In genomic region chr7:12467837-12468236, GRCh38 we compare ENCODE assay signal across 35 cellular contexts.
DNase-seq lines count a peak whose midpoint lies in the region; ATAC-seq, FAIRE-seq and TF ChIP-seq lines count a peak whose summit lies in the region.
"Had no signal": no experiment of that assay in that cellular context is flagged by ENCODE, and none has a peak within 500 bp of the region (broad histone marks: within the 10 kb centered on the region; RNA-seq: fewer than 3 reads in every experiment).

No MANE protein-coding gene starts in this region.

- H3K36me3 ChIP-seq in HepG2 (replicated peaks in 1 of 2; ENCODE audit: control insufficient read depth in 1 of 2, insufficient read depth in 2 of 2, low read length in 2 of 2) (no peaks in the 10 kb centered on the region), right lobe of liver (no peaks in the 10 kb centered on the region), GM23248 (ENCODE audit: low read depth) (no peaks in the 10 kb centered on the region), GM12878 (ENCODE audit: control insufficient read depth in 2 of 2, insufficient read depth in 2 of 2, low read length in 1 of 2) (no peaks in the 10 kb centered on the region), K562 (ENCODE audit: control insufficient read depth, insufficient read depth, low read length) (no peaks in the 10 kb centered on the region), breast epithelium (no peaks in the 10 kb centered on the region)
- H3K36me3 ChIP-seq: BE2C; BLaER1; BLaER1 treated with 17β-estradiol and CSF1 and Interleukin-3, amounts not matched to agents 10 nM and 100 nM had no signal

- DNase-seq in HepG2 (ENCODE audit: low spot score) = no peak
- no peak for DNase-seq in right lobe of liver
- DNase-seq in GM23248 = no peak
- no peak for DNase-seq in GM12878 (ENCODE audit: low read depth, low spot score)
- DNase-seq in K562 (ENCODE audit: extremely low read depth in 1 of 4, low spot score in 3 of 4) = no peak
- DNase-seq in breast epithelium (ENCODE audit: low spot score in 2 of 2) = no peak
- DNase-seq in cerebellum (ENCODE audit: low spot score) = no peak
- DNase-seq in RPMI8226 = no peak
- DNase-seq: 8988T; ACHN; AML-193; BE2C; C1 segment of cervical spinal cord; Caco-2; Calu3; CD4-positive, alpha-beta memory T cell; CD4-positive, alpha-beta T cell; CD4-positive, CD25-positive, alpha-beta regulatory T cell; CD8-positive, alpha-beta memory T cell; CD8-positive, alpha-beta T cell; COR-L47; DMS 273 treated with DMSO at 0.1 percent for 48 hours; DMS153; DMS53; DMS79; DMS79 treated with DMSO at 0.1 percent for 48 hours; DND-41; EL had no signal

- no peaks in the 10 kb centered on the region for H3K9me2 ChIP-seq in GM23248 (ENCODE audit: insufficient read depth)

- H3K9ac ChIP-seq in HepG2 (ENCODE audit: insufficient read depth, low read depth, low read length) (no peak overlapping the region), GM23248 (no peak overlapping the region), GM12878 (ENCODE audit: control insufficient read depth, insufficient read depth, low read length) (no peak overlapping the region), K562 (ENCODE audit: insufficient read depth in 1 of 2, low read depth in 2 of 2, low read length in 2 of 2) (no peak overlapping the region)
- H3K9ac ChIP-seq: BLaER1; BLaER1 treated with 17β-estradiol and CSF1 and Interleukin-3, amounts not matched to agents 10 nM and 100 nM had no signal

- ATAC-seq in HepG2 (no peak), right lobe of liver (no peak), GM12878 (no peak), K562 (no peak)
- ATAC-seq: A549; CD8-positive, alpha-beta T cell had no signal

- H4K20me1 ChIP-seq in HepG2 (ENCODE audit: insufficient read depth, low read length) = no peaks in the 10 kb centered on the region
- H4K20me1 ChIP-seq in GM23248 (ENCODE audit: insufficient read depth) = no peaks in the 10 kb centered on the region
- no peaks in the 10 kb centered on the region for H4K20me1 ChIP-seq in GM12878 (ENCODE audit: control insufficient read depth, insufficient read depth)
- no peaks in the 10 kb centered on the region for H4K20me1 ChIP-seq in K562 (replicated peaks; ENCODE audit: control insufficient read depth, insufficient read depth, low read length)
- H4K20me1 ChIP-seq: BLaER1; BLaER1 treated with 17β-estradiol and CSF1 and Interleukin-3, amounts not matched to agents 10 nM and 100 nM had no signal

- H3K4me3 ChIP-seq in HepG2 (replicated peaks in 1 of 3; ENCODE audit: insufficient read depth in 1 of 3, low read depth in 2 of 3, low read length in 3 of 3) (no peak overlapping the region), right lobe of liver (no peak overlapping the region), GM23248 (no peak overlapping the region), GM12878 (no peak overlapping the region), K562 (no peak overlapping the region), breast epithelium (no peak overlapping the region)
- H3K4me3 ChIP-seq: A549; BLaER1; BLaER1 treated with 17β-estradiol and CSF1 and Interleukin-3, amounts not matched to agents 10 nM and 100 nM had no signal

- H3K79me2 ChIP-seq in HepG2 (ENCODE audit: insufficient read depth, low read length) (no peaks in the 10 kb centered on the region), GM23248 (ENCODE audit: insufficient read depth) (no peaks in the 10 kb centered on the region), GM12878 (ENCODE audit: control insufficient read depth, insufficient read depth, low read length) (no peaks in the 10 kb centered on the region), K562 (ENCODE audit: control insufficient read depth, insufficient read depth, low read length) (no peaks in the 10 kb centered on the region)

- no peak overlapping the region for H3K4me2 ChIP-seq in HepG2 (ENCODE audit: low read depth, low read length)
- H3K4me2 ChIP-seq in GM23248 (ENCODE audit: unreplicated experiment) = no peak overlapping the region
- H3K4me2 ChIP-seq in GM12878 (ENCODE audit: control insufficient read depth, insufficient read depth) = no peak overlapping the region
- no peak overlapping the region for H3K4me2 ChIP-seq in K562 (ENCODE audit: insufficient read depth, low read length)
- H3K4me2 ChIP-seq: A549; BLaER1; BLaER1 treated with 17β-estradiol and CSF1 and Interleukin-3, amounts not matched to agents 10 nM and 100 nM had no signal

- BruUV-seq in HepG2 (replicated peaks; lab: Mats Ljungman, UMichigan) = no TSS peak
- BruUV-seq in GM12878 (replicated peaks; lab: Mats Ljungman, UMichigan) = no TSS peak
- BruUV-seq in K562 (replicated peaks; lab: Mats Ljungman, UMichigan) = no TSS peak

- TF ChIP-seq POLR2A in HepG2 (IDR thresholded peaks at IDR 0.05; ENCODE audit: insufficient read depth in 1 of 2, low read depth in 2 of 2, low read length in 2 of 2) (no peak), right lobe of liver (IDR thresholded peaks at IDR 0.05) (no peak), GM12878 (IDR thresholded peaks at IDR 0.05; ENCODE audit: low read depth, low read length) (no peak), K562 (conservative IDR thresholded peaks at IDR 0.05) (no peak), breast epithelium (IDR thresholded peaks at IDR 0.05) (no peak)

- TF ChIP-seq EP300 in HepG2 (IDR thresholded peaks at IDR 0.05; ENCODE audit: low read depth in 2 of 2, low read length in 2 of 2) (no peak), HepG2 (CRISPR knock-in tag; IDR thresholded peaks at IDR 0.05; ENCODE audit: borderline replicate concordance) (no peak), GM12878 (IDR thresholded peaks at IDR 0.05; ENCODE audit: borderline replicate concordance in 1 of 2, control insufficient read depth in 1 of 2, low read depth in 2 of 2, low read length in 2 of 2) (no peak), K562 (IDR thresholded peaks at IDR 0.05; ENCODE audit: low read length) (no peak)

- H3K9me1 ChIP-seq in K562 (ENCODE audit: control insufficient read depth, insufficient read depth, low read length) = no peaks in the 10 kb centered on the region

- no peaks in the 10 kb centered on the region for H3F3A ChIP-seq in GM23248 (ENCODE audit: insufficient read depth)

- H3K4me1 ChIP-seq in HepG2 (ENCODE audit: insufficient read depth, low read length) (no peaks in the 10 kb centered on the region), right lobe of liver (no peaks in the 10 kb centered on the region), GM23248 (ENCODE audit: insufficient read depth) (no peaks in the 10 kb centered on the region), GM12878 (ENCODE audit: control insufficient read depth, insufficient read depth, low read length) (no peaks in the 10 kb centered on the region), K562 (replicated peaks in 1 of 2; ENCODE audit: control insufficient read depth in 2 of 2, insufficient read depth in 2 of 2, low read length in 2 of 2) (no peaks in the 10 kb centered on the region), breast epithelium (no peaks in the 10 kb centered on the region)
- H3K4me1 ChIP-seq: A549; BE2C; BLaER1; BLaER1 treated with 17β-estradiol and CSF1 and Interleukin-3, amounts not matched to agents 10 nM and 100 nM; Caco-2 had no signal

- TF ChIP-seq CTCF in HepG2 (CRISPR knock-in tag; IDR thresholded peaks at IDR 0.05) = no peak
- TF ChIP-seq CTCF in right lobe of liver (IDR thresholded peaks at IDR 0.05) = no peak
- no peak for TF ChIP-seq CTCF in GM12878 (IDR thresholded peaks at IDR 0.05 in 2 of 3, conservative IDR thresholded peaks at IDR 0.05 in 1 of 3; ENCODE audit: control insufficient read depth in 2 of 3, extremely low read depth in 1 of 3, insufficient read depth in 1 of 3, low read depth in 3 of 3, low read length in 3 of 3)
- TF ChIP-seq CTCF in K562 (IDR thresholded peaks at IDR 0.05 in 2 of 3, conservative IDR thresholded peaks at IDR 0.05 in 1 of 3; ENCODE audit: insufficient read depth in 2 of 3, low read depth in 1 of 3, low read length in 3 of 3) = no peak
- TF ChIP-seq CTCF in breast epithelium (IDR thresholded peaks at IDR 0.05) = no peak

- RAD21 ChIA-PET in GM12878 (lab: Charles Lee; ENCODE audit: unreplicated experiment) = interaction anchor here (0.6 kb wide), 1 partner anchor 74 kb away, joined by 3 read pairs; no protein-coding TSS in a partner anchor

- SMC1A ChIA-PET in GM12878 (lab: Charles Lee; ENCODE audit: uncharacterized antibody, unreplicated experiment) = interaction anchor here (2.2 kb wide), 1 partner anchor 9 kb away, joined by 8 read pairs; no protein-coding TSS in a partner anchor

- H3K27ac ChIP-seq in HepG2 (ENCODE audit: extremely low read length, insufficient read depth, low read length) = no peak overlapping the region
- no peak overlapping the region for H3K27ac ChIP-seq in right lobe of liver
- no peak overlapping the region for H3K27ac ChIP-seq in GM23248
- no peak overlapping the region for H3K27ac ChIP-seq in GM12878 (ENCODE audit: control insufficient read depth, insufficient read depth)
- no peak overlapping the region for H3K27ac ChIP-seq in K562 (ENCODE audit: extremely low read depth, low read depth, low read length)
- H3K27ac ChIP-seq in breast epithelium = no peak overlapping the region
- H3K27ac ChIP-seq: 22Rv1; A549; BLaER1; BLaER1 treated with 17β-estradiol and CSF1 and Interleukin-3, amounts not matched to agents 10 nM and 100 nM; C4-2B had no signal

- CTCF ChIA-PET in HepG2 (lab: Yijun Ruan, JAX; ENCODE audit: low intra/inter-chr PET ratio, low total read pairs) = no interaction called here
- CTCF ChIA-PET in GM12878 (lab: Yijun Ruan, JAX) = interaction anchor here (1.5 to 2.3 kb wide), 2 partner anchors 9 to 23 kb away, joined by 3 to 10 read pairs; no protein-coding TSS in a partner anchor
- CTCF ChIA-PET in K562 (lab: Yijun Ruan, JAX; ENCODE audit: low intra/inter-chr PET ratio) = no interaction called here

- WGBS in HepG2 (ENCODE audit: low lambda C conversion rate) = 0% methylated on average over 1 of the region's 1 CpG
- 54% methylated on average over 1 of the region's 1 CpG for WGBS in right lobe of liver (ENCODE audit: insufficient coverage, low coverage, low lambda C conversion rate, missing lambda C conversion rate)
- WGBS in GM23248 (ENCODE audit: low coverage in 1 of 2, low lambda C conversion rate in 2 of 2, missing lambda C conversion rate in 2 of 2), 2 experiments = 48 to 62% methylated on average over 1 of the region's 1 CpG
- 0% methylated on average over 1 of the region's 1 CpG for WGBS in GM12878 (ENCODE audit: insufficient coverage, insufficient replicate concordance, low lambda C conversion rate, missing lambda C conversion rate)
- WGBS in K562 (ENCODE audit: insufficient coverage, low coverage, missing lambda C conversion rate) = 27% methylated on average over 1 of the region's 1 CpG

- POLR2A ChIA-PET in HepG2 (lab: Yijun Ruan, JAX) (no interaction called here), GM12878 (lab: Charles Lee) (no interaction called here), K562 (lab: Yijun Ruan, JAX) (interaction anchor here (0.6 to 1.2 kb wide), 3 partner anchors 8 to 118 kb away, joined by 3 to 4 read pairs (median 4); no protein-coding TSS in a partner anchor)

- intact Hi-C loops in HepG2 (cut with micrococcal nuclease; ENCODE audit: unreplicated experiment) = no loop called here
- intact Hi-C loops in right lobe of liver (cut with DNase I) = no loop called here
- intact Hi-C loops in GM12878 (cut with micrococcal nuclease; ENCODE audit: unreplicated experiment) = no loop called here
- intact Hi-C loops in K562 (cut with micrococcal nuclease) = no loop called here
- intact Hi-C loops in breast epithelium (cut with DNase I; ENCODE audit: low total_unique reads) = no loop called here

- FAIRE-seq in HepG2 (lab: Jason Lieb, UNC) (no peak), GM12878 (lab: Jason Lieb, UNC) (no peak), K562 (lab: Jason Lieb, UNC) (no peak)
- FAIRE-seq: A204.1, A549, D721Med had no signal

- TF ChIP-seq RAD21 in HepG2 (CRISPR knock-in tag; IDR thresholded peaks at IDR 0.05) (no peak), GM12878 (IDR thresholded peaks at IDR 0.05; ENCODE audit: insufficient read depth, low read depth, low read length) (no peak), K562 (CRISPR knock-in tag; conservative IDR thresholded peaks at IDR 0.05 in 1 of 2, IDR thresholded peaks at IDR 0.05 in 1 of 2) (no peak)

- H3K9me3 ChIP-seq in HepG2 (ENCODE audit: low read length) (no peaks in the 10 kb centered on the region), right lobe of liver (no peaks in the 10 kb centered on the region), GM23248 (ENCODE audit: low read depth) (no peaks in the 10 kb centered on the region), GM12878 (replicated peaks; ENCODE audit: control insufficient read depth, insufficient read depth, low read length) (no peaks in the 10 kb centered on the region), K562 (replicated peaks; ENCODE audit: control insufficient read depth, insufficient read depth, low read depth, low read length) (no peaks in the 10 kb centered on the region), breast epithelium (no peaks in the 10 kb centered on the region)
- H3K9me3 ChIP-seq: A549, BE2C, BLaER1, Caco-2 had no signal

- in situ Hi-C loops in HepG2 (cut with HindIII; ENCODE audit: extremely low pct_ligation_motif_present, low pct_unique_long_range_greater_than_20kb) = no loop called here
- in situ Hi-C loops in GM23248 (cut with MboI) = no loop called here
- in situ Hi-C loops in GM12878 (cut with MboI) = no loop called here
- in situ Hi-C loops in K562 (cut with MboI) = no loop called here

- H3K27me3 ChIP-seq in HepG2 (ENCODE audit: control insufficient read depth in 1 of 2, insufficient read depth in 2 of 2, low read length in 2 of 2) = no peaks in the 10 kb centered on the region
- H3K27me3 ChIP-seq in right lobe of liver = no peaks in the 10 kb centered on the region
- no peaks in the 10 kb centered on the region for H3K27me3 ChIP-seq in GM23248 (replicated peaks; ENCODE audit: insufficient read depth)
- no peaks in the 10 kb centered on the region for H3K27me3 ChIP-seq in GM12878 (replicated peaks in 1 of 2; ENCODE audit: control insufficient read depth in 2 of 2, insufficient read depth in 2 of 2, low read length in 1 of 2)
- no peaks in the 10 kb centered on the region for H3K27me3 ChIP-seq in K562 (ENCODE audit: control insufficient read depth in 2 of 2, insufficient read depth in 2 of 2, low read length in 2 of 2)
- no peaks in the 10 kb centered on the region for H3K27me3 ChIP-seq in breast epithelium
- H3K27me3 ChIP-seq: BE2C; BLaER1; BLaER1 treated with 17β-estradiol and CSF1 and Interleukin-3, amounts not matched to agents 10 nM and 100 nM had no signal

- no peak overlapping the region for H2AFZ ChIP-seq in HepG2 (ENCODE audit: low read length)
- 0 out of 2 replicates have a peak overlapping the region, but pooled peaks have one; percentile 36 for H2AFZ ChIP-seq in GM23248
- no peak overlapping the region for H2AFZ ChIP-seq in GM12878 (ENCODE audit: control insufficient read depth, low read depth, low read length)
- no peak overlapping the region for H2AFZ ChIP-seq in K562 (ENCODE audit: low read depth, low read length)

Comparison
In these comparisons a context has a peak if more than half of its experiments do, and no peak if none do; other contexts are left out.
1. Of the 241 proteins assayed by ChIP-seq in both HepG2 and K562: peak only in HepG2: none; only in K562: TFE3; in both: RAD51; in neither: 239.